In genomic region chr5:180003145-180003544, GRCh38 we compare ENCODE assay signal across 32 cellular contexts.
"Had no signal": no experiment of that assay in that cellular context is flagged by ENCODE, and none has a peak within 500 bp of the region (broad histone marks: within the 10 kb centered on the region; RNA-seq: fewer than 3 reads in every experiment).

No MANE protein-coding gene starts in this region.

- DNase-seq: activated CD4-positive, alpha-beta memory T cell treated with anti-CD3 and anti-CD28 coated beads for 36 hours; activated CD4-positive, alpha-beta T cell treated with anti-CD3 and anti-CD28 coated beads for 36 hours; activated CD4-positive, alpha-beta T cell treated with anti-CD3 and anti-CD28 coated beads, Interleukin-2, amount 10 ng/mL, durations not matched to agents 24 days and 14 days; activated CD4-positive, CD25-positive, alpha-beta regulatory T cell; activated CD4-positive, CD25-positive, alpha-beta regulatory T cell treated with anti-CD3 and anti-CD28 coated beads, Interleukin-2, amount 50 U/mL, for 72 hours; activated CD8-positive, alpha-beta memory T cell treated with anti-CD3 and anti-CD28 coated beads, Interleukin-2, amount 10 ng/mL, durations not matched to agents 7 days and 5 days; activated CD8-positive, alpha-beta memory T cell treated with anti-CD3 and anti-CD28 coated beads, Interleukin-2, amount 50 U/mL, for 4 hours; activated CD8-positive, alpha-beta T cell treated with anti-CD3 and anti-CD28 coated beads, Interleukin-2, amount 10 ng/mL, durations not matched to agents 7 days and 5 days; activated gamma-delta T cell; activated naive CD4-positive, alpha-beta T cell; activated naive CD4-positive, alpha-beta T cell treated with anti-CD3 and anti-CD28 coated beads, Interleukin-2, amount 10 ng/mL, durations not matched to agents 7 days and 5 days; activated naive CD8-positive, alpha-beta T cell treated with anti-CD3 and anti-CD28 coated beads, Interleukin-2, amount 10 ng/mL, durations not matched to agents 7 days and 5 days; activated T-cell treated with anti-CD3 and anti-CD28 coated beads, Interleukin-2, amount 50 U/mL, for 1 hour; activated T-cell treated with anti-CD3 and anti-CD28 coated beads, Interleukin-2, amount 50 U/mL, for 48 hours; brain microvascular endothelial cell; cerebellar nuclear complex; colonic mucosa; effector CD8-positive, alpha-beta T cell; esophagus squamous epithelium; foreskin melanocyte; T-helper 1 cell; T-helper 17 cell; T1000; WERI-Rb-1 had no signal

- H3K36me3 Mint-ChIP-seq: activated CD4-positive, alpha-beta memory T cell treated with anti-CD3 and anti-CD28 coated beads for 36 hours; activated naive CD4-positive, alpha-beta T cell treated with anti-CD3 and anti-CD28 coated beads, Interleukin-2, amount 10 ng/mL, durations not matched to agents 7 days and 5 days had no signal

- H3K4me1 ChIP-seq: ascending aorta, colonic mucosa had no signal

- H3K4me3 Mint-ChIP-seq: activated CD4-positive, alpha-beta memory T cell treated with anti-CD3 and anti-CD28 coated beads for 36 hours; activated CD4-positive, alpha-beta T cell treated with anti-CD3 and anti-CD28 coated beads for 36 hours; activated CD4-positive, alpha-beta T cell treated with anti-CD3 and anti-CD28 coated beads, Interleukin-2, amount 10 ng/mL, durations not matched to agents 24 days and 14 days; activated CD8-positive, alpha-beta memory T cell treated with anti-CD3 and anti-CD28 coated beads, Interleukin-2, amount 10 ng/mL, durations not matched to agents 7 days and 5 days; activated CD8-positive, alpha-beta T cell treated with anti-CD3 and anti-CD28 coated beads, Interleukin-2, amount 10 ng/mL, durations not matched to agents 7 days and 5 days; activated naive CD4-positive, alpha-beta T cell treated with anti-CD3 and anti-CD28 coated beads, Interleukin-2, amount 10 ng/mL, durations not matched to agents 7 days and 5 days; activated naive CD8-positive, alpha-beta T cell treated with anti-CD3 and anti-CD28 coated beads, Interleukin-2, amount 10 ng/mL, durations not matched to agents 7 days and 5 days; activated T-helper 1 cell treated with anti-CD3 and anti-CD28 coated beads, Interleukin-12 subunit alpha, Interleukin-12 subunit beta, Interleukin-2, Interleukin-4 antibody, amounts not matched to agents 30 ng/mL and 10 ng/mL and 1 ng/mL, durations not matched to agents 14 hours and 24 hours and 36 hours; T-helper 17 cell; T-helper 2 cell treated with Interferon-gamma antibody and Interleukin-4, amounts not matched to agents 5 μg/mL and 100 μg/mL, for 36 hours had no signal

- H3K27ac ChIP-seq: ascending aorta, brain microvascular endothelial cell, colonic mucosa, epithelial cell of prostate, esophagus squamous epithelium, gastroesophageal sphincter, WERI-Rb-1 had no signal

- H3K27ac Mint-ChIP-seq: activated CD4-positive, alpha-beta memory T cell treated with anti-CD3 and anti-CD28 coated beads for 36 hours; activated CD4-positive, alpha-beta T cell treated with anti-CD3 and anti-CD28 coated beads for 36 hours; activated CD4-positive, alpha-beta T cell treated with anti-CD3 and anti-CD28 coated beads, Interleukin-2, amount 10 ng/mL, durations not matched to agents 24 days and 14 days; activated CD8-positive, alpha-beta memory T cell treated with anti-CD3 and anti-CD28 coated beads, Interleukin-2, amount 10 ng/mL, durations not matched to agents 7 days and 5 days; activated CD8-positive, alpha-beta T cell treated with anti-CD3 and anti-CD28 coated beads, Interleukin-2, amount 10 ng/mL, durations not matched to agents 7 days and 5 days; activated naive CD4-positive, alpha-beta T cell treated with anti-CD3 and anti-CD28 coated beads, Interleukin-2, amount 10 ng/mL, durations not matched to agents 7 days and 5 days; activated naive CD4-positive, alpha-beta T cell treated with anti-CD3 and anti-CD28 coated beads, Interleukin-2, amount 50 U/mL, for 72 hours; activated naive CD8-positive, alpha-beta T cell treated with anti-CD3 and anti-CD28 coated beads, Interleukin-2, amount 10 ng/mL, durations not matched to agents 7 days and 5 days; activated T-helper 1 cell treated with anti-CD3 and anti-CD28 coated beads, Interleukin-12 subunit alpha, Interleukin-12 subunit beta, Interleukin-2, Interleukin-4 antibody, amounts not matched to agents 30 ng/mL and 10 ng/mL and 1 ng/mL, durations not matched to agents 14 hours and 24 hours and 36 hours; T-helper 17 cell; T-helper 2 cell treated with Interferon-gamma antibody and Interleukin-4, amounts not matched to agents 5 μg/mL and 100 μg/mL, for 36 hours had no signal

- H3K4me3 ChIP-seq: ascending aorta, colonic mucosa, esophagus squamous epithelium, gastroesophageal sphincter had no signal

- H3K27me3 Mint-ChIP-seq: activated CD4-positive, alpha-beta memory T cell treated with anti-CD3 and anti-CD28 coated beads for 36 hours; activated CD4-positive, alpha-beta T cell treated with anti-CD3 and anti-CD28 coated beads for 36 hours; activated CD4-positive, alpha-beta T cell treated with anti-CD3 and anti-CD28 coated beads, Interleukin-2, amount 10 ng/mL, durations not matched to agents 24 days and 14 days; activated naive CD4-positive, alpha-beta T cell treated with anti-CD3 and anti-CD28 coated beads, Interleukin-2, amount 10 ng/mL, durations not matched to agents 7 days and 5 days; T-helper 17 cell had no signal

- FAIRE-seq: endometrium, endothelial cell of umbilical vein had no signal

- ATAC-seq: activated CD4-positive, alpha-beta T cell treated with anti-CD3 and anti-CD28 coated beads for 36 hours; activated CD8-positive, alpha-beta memory T cell treated with anti-CD3 and anti-CD28 coated beads, Interleukin-2, amount 10 ng/mL, durations not matched to agents 7 days and 5 days; activated CD8-positive, alpha-beta T cell treated with anti-CD3 and anti-CD28 coated beads, Interleukin-2, amount 10 ng/mL, durations not matched to agents 7 days and 5 days; activated naive CD4-positive, alpha-beta T cell treated with anti-CD3 and anti-CD28 coated beads, Interleukin-2, amount 50 U/mL, for 72 hours; gastroesophageal sphincter; T-helper 17 cell had no signal

- H3K9me3 ChIP-seq: ascending aorta, colonic mucosa, esophagus squamous epithelium, gastroesophageal sphincter had no signal

- H3K27me3 ChIP-seq: ascending aorta, brain microvascular endothelial cell, colonic mucosa, esophagus squamous epithelium, gastroesophageal sphincter had no signal

- H3K36me3 ChIP-seq: brain microvascular endothelial cell, colonic mucosa, WERI-Rb-1 had no signal

- H3K9me3 Mint-ChIP-seq: activated CD4-positive, alpha-beta memory T cell treated with anti-CD3 and anti-CD28 coated beads for 36 hours; activated CD4-positive, alpha-beta T cell treated with anti-CD3 and anti-CD28 coated beads, Interleukin-2, amount 10 ng/mL, durations not matched to agents 24 days and 14 days; activated naive CD4-positive, alpha-beta T cell treated with anti-CD3 and anti-CD28 coated beads, Interleukin-2, amount 50 U/mL, for 72 hours; activated naive CD8-positive, alpha-beta T cell treated with anti-CD3 and anti-CD28 coated beads, Interleukin-2, amount 10 ng/mL, durations not matched to agents 7 days and 5 days; activated T-helper 1 cell treated with anti-CD3 and anti-CD28 coated beads, Interleukin-12 subunit alpha, Interleukin-12 subunit beta, Interleukin-2, Interleukin-4 antibody, amounts not matched to agents 30 ng/mL and 10 ng/mL and 1 ng/mL, durations not matched to agents 14 hours and 24 hours and 36 hours; T-helper 2 cell treated with Interferon-gamma antibody and Interleukin-4, amounts not matched to agents 5 μg/mL and 100 μg/mL, for 36 hours had no signal
